20 cellular contexts compared by ENCODE assay signal in genomic region chr9:5043381-5043780, GRCh38. TPM values are rescaled to one million over a fixed set of nuclear protein-coding genes. Genes with fewer than 3 reads are reported as not detected.
DNase-seq lines count a peak whose midpoint lies in the region; ATAC-seq and TF ChIP-seq lines count a peak whose summit lies in the region.
"Had no signal": no experiment of that assay in that cellular context is flagged by ENCODE, and none has a peak within 500 bp of the region (broad histone marks: within the 10 kb centered on the region; RNA-seq: fewer than 3 reads in every experiment).

No MANE protein-coding gene starts in this region.

- no peaks in the 10 kb centered on the region for H3K27me3 Mint-ChIP-seq in T-helper 1 cell treated with Interleukin-12 subunit alpha and Interleukin-12 subunit beta and Interleukin-4 antibody, amounts not matched to agents 30 μg/mL and 1 μg/mL, for 36 hours (ENCODE audit: low read depth)
- H3K27me3 Mint-ChIP-seq in H9 (ENCODE audit: low read depth) = no peaks in the 10 kb centered on the region
- H3K27me3 Mint-ChIP-seq: brain had no signal

- H3K36me3 Mint-ChIP-seq in T-helper 1 cell treated with Interleukin-12 subunit alpha and Interleukin-12 subunit beta and Interleukin-4 antibody, amounts not matched to agents 30 μg/mL and 1 μg/mL, for 36 hours (ENCODE audit: low read depth) = peaks cover 54% of the 10 kb centered on the region
- H3K36me3 Mint-ChIP-seq in H9 (ENCODE audit: insufficient read depth in 1 of 3, low read depth in 3 of 3) = peaks cover 3 to 7% (median 5%) of the 10 kb centered on the region in 3 experiments; a peak in 5 of 7 replicates

- H2BK20ac ChIP-seq in H9 (ENCODE audit: low read depth, low read length, poor library complexity, severe bottlenecking) = no peak overlapping the region

- no peak overlapping the region for H4K91ac ChIP-seq in H9 (ENCODE audit: insufficient read length, low read depth, low read length)

- TF ChIP-seq CTCF in GM13976 (IDR thresholded peaks at IDR 0.05; ENCODE audit: borderline replicate concordance, control extremely low read depth, extremely low read depth, insufficient read depth, missing control alignments) (no peak), H9 (conservative IDR thresholded peaks at IDR 0.05) (no peak)

- H3K79me2 ChIP-seq in ACC112 (ENCODE audit: control insufficient read depth, insufficient read depth, low read length, unreplicated experiment) (no peaks in the 10 kb centered on the region), H9 (ENCODE audit: insufficient read depth, low read length) (no peaks in the 10 kb centered on the region)

- H3K27ac Mint-ChIP-seq in T-helper 1 cell treated with Interleukin-12 subunit alpha and Interleukin-12 subunit beta and Interleukin-4 antibody, amounts not matched to agents 30 μg/mL and 1 μg/mL, for 36 hours = peak overlapping the region; percentile 45
- peak overlapping the region in 1 of 3 experiments; percentile 63; a peak in 1 of 7 replicates for H3K27ac Mint-ChIP-seq in H9
- H3K27ac Mint-ChIP-seq: CD8-positive, alpha-beta T cell had no signal

- H3K4me3 Mint-ChIP-seq in T-helper 1 cell treated with Interleukin-12 subunit alpha and Interleukin-12 subunit beta and Interleukin-4 antibody, amounts not matched to agents 30 μg/mL and 1 μg/mL, for 36 hours = no peak overlapping the region
- no peak overlapping the region for H3K4me3 Mint-ChIP-seq in H9
- H3K4me3 Mint-ChIP-seq: brain; CD8-positive, alpha-beta T cell had no signal

- ATAC-seq in GM19324 (IDR thresholded peaks at IDR 0.05; ENCODE audit: low FRiP score, unreplicated experiment) = no peak
- ATAC-seq: CD8-positive, alpha-beta T cell had no signal

- no peaks in the 10 kb centered on the region for H3K23me2 ChIP-seq in H9 (ENCODE audit: insufficient read length, low read depth, low read length, poor library complexity, severe bottlenecking)

- no peak overlapping the region for H3K14ac ChIP-seq in H9 (ENCODE audit: insufficient read depth, low read length)

- peaks cover 35% of the 10 kb centered on the region for H3K36me3 ChIP-seq in ACC112 (ENCODE audit: insufficient read depth, low read length)
- H3K36me3 ChIP-seq in adipocyte (ENCODE audit: control insufficient read depth, insufficient read depth, low read length, severe bottlenecking) = peaks cover 46% of the 10 kb centered on the region
- H3K36me3 ChIP-seq: prostate gland had no signal

- H3T11ph ChIP-seq in H9 (ENCODE audit: low read length) = no peak overlapping the region

- H3K27me3 ChIP-seq in ACC112 (ENCODE audit: insufficient read depth, low read length) (no peaks in the 10 kb centered on the region), adipocyte (replicated peaks; ENCODE audit: control insufficient read depth, insufficient read depth, low read length) (no peaks in the 10 kb centered on the region), H9 (ENCODE audit: insufficient read depth, low read length) (no peaks in the 10 kb centered on the region)

- H3K27ac ChIP-seq in ACC112 (ENCODE audit: low read depth, low read length) (peak overlapping the region; percentile 33), H9 (ENCODE audit: insufficient read length, low read depth, low read length) (no peak overlapping the region)
- H3K27ac ChIP-seq: epithelial cell of prostate, prostate gland had no signal

- H3K4me2 ChIP-seq in H9 (ENCODE audit: insufficient read depth, insufficient read length, low read length) = no peak overlapping the region
- H3K4me2 ChIP-seq: smooth muscle cell had no signal

- H2BK15ac ChIP-seq in H9 (ENCODE audit: low read depth, low read length) = no peak overlapping the region

- H3K4ac ChIP-seq in H9 (ENCODE audit: low read depth, low read length) = no peak overlapping the region

- no peaks in the 10 kb centered on the region for H4K20me1 ChIP-seq in H9 (ENCODE audit: control insufficient read depth, insufficient read depth, insufficient read length)

- H3K9me3 ChIP-seq in adipocyte (ENCODE audit: control insufficient read depth, low read length) (no peaks in the 10 kb centered on the region), H9 (ENCODE audit: control insufficient read depth, low read depth, low read length) (no peaks in the 10 kb centered on the region)
- H3K9me3 ChIP-seq: prostate gland had no signal

- H3K9me3 Mint-ChIP-seq in T-helper 1 cell treated with Interleukin-12 subunit alpha and Interleukin-12 subunit beta and Interleukin-4 antibody, amounts not matched to agents 30 μg/mL and 1 μg/mL, for 36 hours = no peaks in the 10 kb centered on the region
- H3K9me3 Mint-ChIP-seq in H9 = peaks cover 0 to 7% of the 10 kb centered on the region in 2 experiments; a peak in 1 of 5 replicates
- H3K9me3 Mint-ChIP-seq: CD8-positive, alpha-beta T cell had no signal

- WGBS in H9 (ENCODE audit: extremely low coverage, insufficient read length, low lambda C conversion rate) = no CpG with 5 or more reads among the region's 3 CpGs

- peaks cover 20% of the 10 kb centered on the region for H3K4me1 Mint-ChIP-seq in T-helper 1 cell treated with Interleukin-12 subunit alpha and Interleukin-12 subunit beta and Interleukin-4 antibody, amounts not matched to agents 30 μg/mL and 1 μg/mL, for 36 hours (ENCODE audit: low read depth)
- H3K4me1 Mint-ChIP-seq in H9 = no peaks in the 10 kb centered on the region
- H3K4me1 Mint-ChIP-seq: brain had no signal

- H4K5ac ChIP-seq in H9 (ENCODE audit: insufficient read length, low read depth, low read length) = no peak overlapping the region

- H2BK12ac ChIP-seq in H9 (ENCODE audit: insufficient read length, low read depth, low read length) = no peak overlapping the region

- H2AK5ac ChIP-seq in H9 (ENCODE audit: insufficient read length, low read length) = no peak overlapping the region

- H3K18ac ChIP-seq in H9 (ENCODE audit: insufficient read length, low read depth, low read length) = no peak overlapping the region

- H3K56ac ChIP-seq in H9 (ENCODE audit: insufficient read length, low read depth, low read length) = no peak overlapping the region

- H3K4me1 ChIP-seq in ACC112 (ENCODE audit: control insufficient read depth, insufficient read depth, low read length, unreplicated experiment) (peaks cover 11% of the 10 kb centered on the region), adipocyte (ENCODE audit: control insufficient read depth, insufficient read depth, low read length) (peaks cover 5% of the 10 kb centered on the region), H9 (ENCODE audit: insufficient read depth, low read length) (no peaks in the 10 kb centered on the region)
- H3K4me1 ChIP-seq: prostate gland had no signal

- H4K8ac ChIP-seq in H9 (replicated peaks; ENCODE audit: insufficient read length, low read depth, low read length) = no peak overlapping the region

- no peaks in the 10 kb centered on the region for H3K79me1 ChIP-seq in H9 (ENCODE audit: insufficient read depth, low read depth, low read length, poor library complexity, severe bottlenecking)

- in situ Hi-C loops in GM13976 (cut with MboI; ENCODE audit: low sequenced_read_pairs, unreplicated experiment) = no loop called here

- H3K4me3 ChIP-seq in ACC112 (ENCODE audit: low read depth, low read length) = no peak overlapping the region
- no peak overlapping the region for H3K4me3 ChIP-seq in adipocyte (ENCODE audit: low read length)
- H3K4me3 ChIP-seq: prostate gland, smooth muscle cell had no signal

- H3K23ac ChIP-seq in H9 (ENCODE audit: insufficient read length, low read depth, low read length) = no peak overlapping the region

- H2BK120ac ChIP-seq in H9 (ENCODE audit: low read depth, low read length, poor library complexity, severe bottlenecking) = no peak overlapping the region

- no peak overlapping the region for H2BK5ac ChIP-seq in H9 (ENCODE audit: insufficient read length, low read length)

- no peak overlapping the region for H3K9ac ChIP-seq in adipocyte (ENCODE audit: low read length)
- H3K9ac ChIP-seq in H9 (ENCODE audit: extremely low read depth, insufficient read length, low read length) = no peak overlapping the region

- H2AFZ ChIP-seq in ACC112 (ENCODE audit: low read length, unreplicated experiment) (no peak overlapping the region), H9 (ENCODE audit: low read length) (no peak overlapping the region)

- DNase-seq in T-helper 1 cell (no peak), adipocyte (ENCODE audit: low read depth) (peak; percentile 23), iris pigment epithelial cell (ENCODE audit: low read depth) (peak; percentile 21), GM13976 (ENCODE audit: low spot score) (no peak), H9 (no peak)
- DNase-seq: ACHN; activated CD4-positive, alpha-beta T cell treated with anti-CD3 and anti-CD28 coated beads, Interleukin-2, amount 50 U/mL, for 1 hour; activated naive CD4-positive, alpha-beta T cell treated with anti-CD3 and anti-CD28 coated beads, Interleukin-2, amount 50 U/mL, for 16 hours; CD8-positive, alpha-beta T cell; DMS79 treated with DMSO at 0.1 percent for 48 hours; NCI-H2029 treated with DMSO at 0.1 percent for 48 hours; NCI-H510A treated with DMSO at 0.1 percent for 48 hours; stimulated activated CD4-positive, alpha-beta T cell treated with anti-CD3 and anti-CD28 coated beads, Interleukin-4, amount 100 ng/mL, for 1 hour had no signal

RNA-seq across cellular contexts. Expression of gene JAK2, which starts 58.3 kb away (rescaled TPM):
- total RNA-seq in H9 (2021) = 3.4 and 4.0 TPM in 2 replicates

Comparison
In these comparisons a context has a peak if more than half of its experiments do, and no peak if none do; other contexts are left out.
1. DNase-seq: peak in adipocyte (single experiment) and iris pigment epithelial cell (single experiment); none in T-helper 1 cell (0 of 5), GM13976 (single experiment) and H9 (single experiment).